Comparison of ENCODE assay signal across 23 cellular contexts in the genomic region with DNA sequence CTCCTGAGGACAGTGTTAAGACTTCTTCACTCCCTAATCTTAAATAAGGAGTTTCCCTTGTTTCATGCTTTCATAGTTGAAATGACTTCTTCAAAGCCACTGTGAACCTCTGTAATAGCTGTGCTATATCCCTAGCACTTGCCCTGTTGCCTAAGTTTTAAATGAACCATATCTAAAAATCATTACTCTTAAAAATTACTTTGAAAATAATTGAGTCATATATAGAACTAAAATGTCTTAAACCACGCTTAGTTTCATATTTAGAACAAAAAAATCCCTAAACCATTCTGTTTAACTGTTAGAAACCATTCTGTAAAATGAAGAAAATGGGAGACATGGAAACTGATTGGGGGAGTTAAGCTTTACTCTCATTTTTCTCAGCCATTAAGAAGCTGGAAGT. TPM values are rescaled to one million over a fixed set of nuclear protein-coding genes. Genes with fewer than 3 reads are reported as not detected.
A peak's percentile ranks its signal among the peaks of the same experiment; 100 is the strongest.
DNase-seq lines count a peak whose midpoint lies in the region; ATAC-seq lines count a peak whose summit lies in the region.
"Had no signal": no experiment of that assay in that cellular context is flagged by ENCODE, and none has a peak within 500 bp of the region (broad histone marks: within the 10 kb centered on the region; RNA-seq: fewer than 3 reads in every experiment).

No MANE protein-coding gene starts in this region.

- H3K9me3 Mint-ChIP-seq in activated CD4-positive, alpha-beta T cell treated with anti-CD3 and anti-CD28 coated beads for 36 hours (ENCODE audit: low read depth) = no peaks in the 10 kb centered on the region
- H3K9me3 Mint-ChIP-seq in activated T-helper 17 cell treated with anti-CD3 and anti-CD28 coated beads, Interleukin-2, amount 50 U/mL, for 72 hours = no peaks in the 10 kb centered on the region
- H3K9me3 Mint-ChIP-seq: activated naive CD4-positive, alpha-beta T cell treated with anti-CD3 and anti-CD28 coated beads, Interleukin-2, amount 10 ng/mL, durations not matched to agents 7 days and 5 days; WTC11 had no signal

- no peak overlapping the region for H3K4me3 Mint-ChIP-seq in activated CD4-positive, alpha-beta T cell treated with anti-CD3 and anti-CD28 coated beads for 36 hours
- peak overlapping the region; percentile 10 for H3K4me3 Mint-ChIP-seq in activated T-helper 17 cell treated with anti-CD3 and anti-CD28 coated beads, Interleukin-2, amount 50 U/mL, for 72 hours
- H3K4me3 Mint-ChIP-seq: activated naive CD4-positive, alpha-beta T cell treated with anti-CD3 and anti-CD28 coated beads, Interleukin-2, amount 10 ng/mL, durations not matched to agents 7 days and 5 days; B cell; WTC11 had no signal

- H3K4me1 Mint-ChIP-seq in activated CD4-positive, alpha-beta T cell treated with anti-CD3 and anti-CD28 coated beads for 36 hours = peaks cover 26% of the 10 kb centered on the region
- H3K4me1 Mint-ChIP-seq in activated T-helper 17 cell treated with anti-CD3 and anti-CD28 coated beads, Interleukin-2, amount 50 U/mL, for 72 hours = peaks cover 10% of the 10 kb centered on the region
- H3K4me1 Mint-ChIP-seq: WTC11 had no signal

- peak overlapping the region; percentile 63 for H3K27ac Mint-ChIP-seq in activated CD4-positive, alpha-beta T cell treated with anti-CD3 and anti-CD28 coated beads for 36 hours
- H3K27ac Mint-ChIP-seq in activated T-helper 17 cell treated with anti-CD3 and anti-CD28 coated beads, Interleukin-2, amount 50 U/mL, for 72 hours = peak overlapping the region; percentile 71
- H3K27ac Mint-ChIP-seq: activated naive CD4-positive, alpha-beta T cell treated with anti-CD3 and anti-CD28 coated beads, Interleukin-2, amount 10 ng/mL, durations not matched to agents 7 days and 5 days; B cell; WTC11 had no signal

- H3K27me3 Mint-ChIP-seq in activated CD4-positive, alpha-beta T cell treated with anti-CD3 and anti-CD28 coated beads for 36 hours = no peaks in the 10 kb centered on the region
- no peaks in the 10 kb centered on the region for H3K27me3 Mint-ChIP-seq in activated T-helper 17 cell treated with anti-CD3 and anti-CD28 coated beads, Interleukin-2, amount 50 U/mL, for 72 hours
- H3K27me3 Mint-ChIP-seq: activated naive CD4-positive, alpha-beta T cell treated with anti-CD3 and anti-CD28 coated beads, Interleukin-2, amount 10 ng/mL, durations not matched to agents 7 days and 5 days; B cell had no signal

- intact Hi-C loops in activated CD4-positive, alpha-beta T cell treated with anti-CD3 and anti-CD28 coated beads for 36 hours (cut with DNase I, micrococcal nuclease) = no loop called here

- peak; percentile 88 for ATAC-seq in activated CD4-positive, alpha-beta T cell treated with anti-CD3 and anti-CD28 coated beads for 36 hours
- ATAC-seq in GM18520 (IDR thresholded peaks at IDR 0.05; ENCODE audit: unreplicated experiment) (peak; percentile 52), HG02642 (IDR thresholded peaks at IDR 0.05; ENCODE audit: poor library complexity, unreplicated experiment) (peak; percentile 52), GM18498 (IDR thresholded peaks at IDR 0.05; ENCODE audit: unreplicated experiment) (no peak)
- ATAC-seq in activated T-helper 17 cell treated with anti-CD3 and anti-CD28 coated beads, Interleukin-2, amount 50 U/mL, for 72 hours (replicated peaks) = peak; percentile 88
- ATAC-seq: WTC11 had no signal

- H3K36me3 Mint-ChIP-seq in activated CD4-positive, alpha-beta T cell treated with anti-CD3 and anti-CD28 coated beads for 36 hours (ENCODE audit: low read depth) = peaks cover 56% of the 10 kb centered on the region
- H3K36me3 Mint-ChIP-seq in activated T-helper 17 cell treated with anti-CD3 and anti-CD28 coated beads, Interleukin-2, amount 50 U/mL, for 72 hours (ENCODE audit: low read depth) = peaks cover 96% of the 10 kb centered on the region

- CTCF ChIA-PET in activated CD4-positive, alpha-beta T cell treated with anti-CD3 and anti-CD28 coated beads for 36 hours (lab: Charles Lee) = no interaction called here

- POLR2A ChIA-PET in activated CD4-positive, alpha-beta T cell treated with anti-CD3 and anti-CD28 coated beads for 36 hours (lab: Charles Lee) = no interaction called here

- no peak for DNase-seq in activated CD4-positive, alpha-beta T cell treated with anti-CD3 and anti-CD28 coated beads for 36 hours
- DNase-seq in activated CD4-positive, alpha-beta T cell treated with anti-CD3 and anti-CD28 coated beads, Interleukin-2, amount 50 U/mL, for 48 hours = no peak
- DNase-seq in SHP77 (lab: John Stamatoyannopoulos, UW) = no peak
- no peak for DNase-seq in NCI-H446 (lab: John Stamatoyannopoulos, UW)
- DNase-seq: activated naive CD4-positive, alpha-beta T cell treated with anti-CD3 and anti-CD28 coated beads, Interleukin-2, amount 10 ng/mL, durations not matched to agents 7 days and 5 days; COR-L47; effector memory CD4-positive, alpha-beta T cell; H7; IMR-90; kidney glomerular epithelial cell; mammary epithelial cell; NCI-H1417; NK-92 treated with Interleukin-12 subunit alpha and Interleukin-12 subunit beta, amount 100 ng/mL, for 24 hours; occipital lobe; Peyer's patch; substantia nigra; T-helper 9 cell had no signal

RNA-seq across cellular contexts. Expression of gene DNAJC19, which starts 29.8 kb away (rescaled TPM):
- total RNA-seq in activated CD4-positive, alpha-beta T cell treated with anti-CD3 and anti-CD28 coated beads for 36 hours = 10 to 100 TPM; 55.0 to 80.7 TPM
- total RNA-seq in activated T-helper 17 cell treated with anti-CD3 and anti-CD28 coated beads, Interleukin-2, amount 50 U/mL, for 72 hours = 10 to 100 TPM; 33.4 to 48.7 TPM

RNA-seq across cellular contexts. Expression of gene FXR1, which starts 47.2 kb away (rescaled TPM):
- total RNA-seq in activated CD4-positive, alpha-beta T cell treated with anti-CD3 and anti-CD28 coated beads for 36 hours = 100 to 1,000 TPM; 175 to 186 TPM
- 100 to 1,000 TPM; 130 to 205 TPM for total RNA-seq in activated T-helper 17 cell treated with anti-CD3 and anti-CD28 coated beads, Interleukin-2, amount 50 U/mL, for 72 hours
